9 cellular contexts compared by ENCODE assay signal in the genomic region with DNA sequence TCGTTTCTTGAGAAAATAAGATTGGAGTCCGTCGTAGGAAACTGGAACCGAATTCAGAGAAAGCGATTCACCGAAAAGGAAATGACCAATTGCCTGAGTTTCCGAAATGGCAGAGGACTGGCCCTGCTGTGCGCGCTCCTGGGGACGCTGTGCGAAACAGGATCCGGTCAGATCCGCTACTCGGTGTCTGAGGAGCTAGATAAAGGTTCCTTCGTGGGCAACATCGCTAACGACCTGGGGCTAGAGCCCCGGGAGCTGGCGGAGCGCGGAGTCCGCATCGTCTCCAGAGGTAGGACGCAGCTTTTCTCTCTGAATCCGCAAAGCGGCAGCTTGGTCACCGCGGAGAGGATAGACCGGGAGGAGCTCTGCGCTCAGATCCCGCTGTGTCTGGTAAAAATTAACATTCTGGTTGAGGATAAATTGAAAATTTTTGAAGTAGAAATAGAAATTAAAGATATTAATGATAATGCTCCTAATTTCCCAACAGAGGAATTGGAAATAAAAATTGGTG. TPM values are rescaled to one million over a fixed set of nuclear protein-coding genes. Genes with fewer than 3 reads are reported as not detected.
DNase-seq lines count a peak whose midpoint lies in the region; ATAC-seq and TF ChIP-seq lines count a peak whose summit lies in the region.
"Had no signal": no experiment of that assay in that cellular context is flagged by ENCODE, and none has a peak within 500 bp of the region (broad histone marks: within the 10 kb centered on the region; RNA-seq: fewer than 3 reads in every experiment).

No MANE protein-coding gene starts in this region.

- no TSS peak for BruUV-seq in A673 (replicated peaks; lab: Mats Ljungman, UMichigan)

- intact Hi-C loops in dorsolateral prefrontal cortex (cut with DNase I) (no loop called here), A673 (cut with micrococcal nuclease; ENCODE audit: unreplicated experiment) (no loop called here)

- H3K4me1 Mint-ChIP-seq in progenitor cell of endocrine pancreas (ENCODE audit: low read depth) = no peaks in the 10 kb centered on the region

- H3K36me3 Mint-ChIP-seq in progenitor cell of endocrine pancreas (ENCODE audit: insufficient read depth) = peaks cover 11% of the 10 kb centered on the region

- no peaks in the 10 kb centered on the region for H3K4me1 ChIP-seq in HUES6 (ENCODE audit: control insufficient read depth, insufficient read depth, low read length)
- H3K4me1 ChIP-seq in A673 (ENCODE audit: insufficient read depth, low read length, poor library complexity, severe bottlenecking) = no peaks in the 10 kb centered on the region

- POLR2A ChIA-PET in A673 (lab: Charles Lee; ENCODE audit: low non-redundant PET) = no interaction called here

- H3K27me3 ChIP-seq in HUES6 (ENCODE audit: control insufficient read depth, insufficient read depth, low read length) (no peaks in the 10 kb centered on the region), dorsolateral prefrontal cortex (peaks cover 0 to 14% (median 0%) of the 10 kb centered on the region in 45 donors), A673 (replicated peaks; ENCODE audit: insufficient read depth, low read depth, low read length, poor library complexity) (no peaks in the 10 kb centered on the region)

- H3K27ac ChIP-seq in HUES6 (ENCODE audit: low read depth, low read length) (no peak overlapping the region), dorsolateral prefrontal cortex (no peak overlapping the region), A673 (ENCODE audit: low read depth, low read length, poor library complexity, severe bottlenecking) (no peak overlapping the region)

- CTCF ChIA-PET in A673 (lab: Charles Lee) = no interaction called here

- H3K27ac Mint-ChIP-seq in progenitor cell of endocrine pancreas = no peak overlapping the region

- ATAC-seq in HG02970 (IDR thresholded peaks at IDR 0.05; ENCODE audit: low FRiP score, unreplicated experiment) = no peak
- ATAC-seq: HCT116 had no signal

- no peaks in the 10 kb centered on the region for H3K27me3 Mint-ChIP-seq in progenitor cell of endocrine pancreas

- no peak overlapping the region for H3K9ac ChIP-seq in HUES6 (ENCODE audit: low read length)

- peaks cover 41% of the 10 kb centered on the region for H3K9me3 ChIP-seq in HUES6 (ENCODE audit: control insufficient read depth, insufficient read depth, low read depth, low read length)
- peaks cover 18% of the 10 kb centered on the region for H3K9me3 ChIP-seq in A673 (ENCODE audit: low read depth, low read length, poor library complexity, severe bottlenecking)

- peak overlapping the region; percentile 49 for H3K4me3 Mint-ChIP-seq in progenitor cell of endocrine pancreas (ENCODE audit: low read depth)

- DNase-seq in dorsolateral prefrontal cortex = no peak
- DNase-seq in progenitor cell of endocrine pancreas (ENCODE audit: low spot score, unreplicated experiment) = no peak
- DNase-seq in COLO829 (ENCODE audit: low spot score) = no peak
- DNase-seq in A673 (ENCODE audit: low spot score) = no peak
- DNase-seq: KG1, nucleus accumbens had no signal

- peaks cover 37% of the 10 kb centered on the region for H3K9me3 Mint-ChIP-seq in progenitor cell of endocrine pancreas (ENCODE audit: low read depth)

- TF ChIP-seq CTCF in dorsolateral prefrontal cortex (IDR thresholded peaks at IDR 0.05 in 54 of 56, conservative IDR thresholded peaks at IDR 0.05 in 2 of 56; ENCODE audit: low read depth in 1 of 56, partially characterized antibody in 56 of 56) (peak in 1 of 56 donors; percentile 0), progenitor cell of endocrine pancreas (IDR thresholded peaks at IDR 0.05; ENCODE audit: unreplicated experiment) (no peak), A673 (conservative IDR thresholded peaks at IDR 0.05; ENCODE audit: low read depth, low read length) (no peak)

- H3K4me3 ChIP-seq in HUES6 (ENCODE audit: low read depth, low read length) (peak overlapping the region; percentile 46; the same call in 1 of the 2 replicates), dorsolateral prefrontal cortex (peak overlapping the region in 31 of 59 donors; percentile 1 to 48 (median 23)), A673 (ENCODE audit: low read depth, low read length, poor library complexity, severe bottlenecking) (no peak overlapping the region)

- H3K36me3 ChIP-seq in HUES6 (ENCODE audit: control insufficient read depth, insufficient read depth, low read length) = no peaks in the 10 kb centered on the region
- no peaks in the 10 kb centered on the region for H3K36me3 ChIP-seq in A673 (ENCODE audit: insufficient read depth, low read length, poor library complexity, severe bottlenecking)

RNA-seq across cellular contexts. Expression of a gene that starts 0.4 kb away (rescaled TPM):
- 10 to 100 TPM in 64 of 120 experiments, 1 to 10 TPM in 56; 4.8 to 22.3 (median 10.4) TPM for total RNA-seq in dorsolateral prefrontal cortex
- 0.80 and 0.81 TPM in 2 replicates for total RNA-seq in progenitor cell of endocrine pancreas
- 0.85 and 0.97 TPM in 2 replicates for total RNA-seq in A673 (2021)

RNA-seq across cellular contexts. Expression of a gene that starts 5.4 kb away (rescaled TPM):
- 10 to 100 TPM in 11 of 120 experiments, 1 to 10 TPM in 109; 3.3 to 13.0 (median 7.1) TPM for total RNA-seq in dorsolateral prefrontal cortex
- 0.72 and 1.1 TPM in 2 replicates for total RNA-seq in progenitor cell of endocrine pancreas
- 1.5 and 1.8 TPM in 2 replicates for total RNA-seq in A673 (2021)

RNA-seq across cellular contexts. Expression of a gene that starts 5.9 kb away (rescaled TPM):
- 10 to 100 TPM in 87 of 120 experiments, 1 to 10 TPM in 33; 5.3 to 22.6 (median 11.4) TPM for total RNA-seq in dorsolateral prefrontal cortex
- 2.3 TPM in 2 replicates for total RNA-seq in progenitor cell of endocrine pancreas
- 7.6 TPM in 2 replicates for total RNA-seq in A673 (2021)

RNA-seq across cellular contexts. Expression of a gene that starts 10.8 kb away (rescaled TPM):
- total RNA-seq in dorsolateral prefrontal cortex (10 to 100 TPM in 29 of 120 experiments, 1 to 10 TPM in 91; 5.8 to 14.4 (median 8.6) TPM), progenitor cell of endocrine pancreas (0.96 and 1.2 TPM in 2 replicates), A673 (2021) (2.9 and 3.5 TPM in 2 replicates)

RNA-seq across cellular contexts. Expression of a gene that starts 13.7 kb away (rescaled TPM):
- total RNA-seq in dorsolateral prefrontal cortex (1 to 10 TPM; 2.3 to 9.4 (median 4.3) TPM), progenitor cell of endocrine pancreas (1.1 and 1.3 TPM in 2 replicates), A673 (2021) (2.2 and 2.3 TPM in 2 replicates)
